1 cellular context compared by ENCODE assay signal in genomic region chr11:36073411-36074203, GRCh38.
A peak's percentile ranks its signal among the peaks of the same experiment; 100 is the strongest.
TF ChIP-seq lines count a peak whose summit lies in the region.

No MANE protein-coding gene starts in this region.

TF ChIP-seq in liver, 16 proteins besides CTCF, POLR2A, EP300 and RAD21 (continued from another document):
- TF ChIP-seq REST (IDR thresholded peaks at IDR 0.05) (no peak), GABPA (IDR thresholded peaks at IDR 0.05 in 1 of 2, conservative IDR thresholded peaks at IDR 0.05 in 1 of 2) (no peak), YY1 (IDR thresholded peaks at IDR 0.05) (no peak), SP1 (IDR thresholded peaks at IDR 0.05) (peak; percentile 13), FOXA2 (IDR thresholded peaks at IDR 0.05) (no peak), JUND (IDR thresholded peaks at IDR 0.05) (no peak), HNF4G (IDR thresholded peaks at IDR 0.05) (no peak), FOXA1 (IDR thresholded peaks at IDR 0.05) (no peak), ZBTB33 (IDR thresholded peaks at IDR 0.05) (no peak), RXRA (IDR thresholded peaks at IDR 0.05) (no peak)
